ENCODE assay signal across 12 cellular contexts in the genomic region with DNA sequence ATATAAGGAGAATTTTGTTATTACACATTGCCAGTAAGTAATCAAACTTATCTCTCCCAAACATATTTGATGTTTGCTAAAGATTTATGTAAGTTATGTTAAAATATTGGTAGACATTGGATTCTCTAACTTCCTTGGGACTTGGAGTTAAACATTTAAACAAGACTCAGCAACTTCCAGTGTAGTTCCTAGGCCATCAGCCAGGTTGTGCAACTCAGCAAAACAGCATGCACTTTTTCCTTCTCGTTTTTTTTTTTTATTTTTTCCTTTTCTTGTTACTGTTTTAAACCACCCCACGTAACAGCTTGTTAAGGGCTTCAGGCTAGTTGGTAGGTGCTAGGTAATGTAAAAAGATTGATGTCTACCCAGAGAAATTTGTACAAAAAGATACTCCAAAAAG.
DNase-seq lines count a peak whose midpoint lies in the region; FAIRE-seq and TF ChIP-seq lines count a peak whose summit lies in the region.
"Had no signal": no experiment of that assay in that cellular context is flagged by ENCODE, and none has a peak within 500 bp of the region (broad histone marks: within the 10 kb centered on the region; RNA-seq: fewer than 3 reads in every experiment).

No MANE protein-coding gene starts in this region.

- no peaks in the 10 kb centered on the region for H3K36me3 ChIP-seq in brain microvascular endothelial cell (replicated peaks)
- no peaks in the 10 kb centered on the region for H3K36me3 ChIP-seq in cardiac muscle cell
- no peaks in the 10 kb centered on the region for H3K36me3 ChIP-seq in testis (ENCODE audit: low read depth, missing control alignments)
- H3K36me3 ChIP-seq: breast epithelium had no signal

- no peaks in the 10 kb centered on the region for H3K4me1 ChIP-seq in cardiac muscle cell (ENCODE audit: low read depth)
- H3K4me1 ChIP-seq in testis, result no peaks in the 10 kb centered on the region
- H3K4me1 ChIP-seq: breast epithelium had no signal

- TF ChIP-seq CTCF in brain microvascular endothelial cell (IDR thresholded peaks at IDR 0.05; ENCODE audit: low read depth, low read length, missing control alignments) (peak; percentile 33), cardiac muscle cell (IDR thresholded peaks at IDR 0.05; ENCODE audit: low read depth, low read length) (peak; percentile 31), testis (IDR thresholded peaks at IDR 0.05) (peak in 2 of 3 experiments; percentile 14 to 17)

- 32 to 34% methylated on average over 2 of the region's 2 CpGs for WGBS in testis, 2 donors

- TF ChIP-seq POLR2A in testis (IDR thresholded peaks at IDR 0.05) (no peak), GM12891 (IDR thresholded peaks at IDR 0.05; ENCODE audit: low read depth, low read length) (no peak)

- no peak for FAIRE-seq in GM12891 (lab: Jason Lieb, UNC)
- FAIRE-seq: K562 had no signal

- intact Hi-C loops in testis (cut with DNase I; ENCODE audit: low total_unique reads), result no loop called here

- H3K27ac ChIP-seq in brain microvascular endothelial cell, result no peak overlapping the region
- H3K27ac ChIP-seq in cardiac muscle cell, result no peak overlapping the region
- no peak overlapping the region for H3K27ac ChIP-seq in testis

- POLR2A ChIA-PET in HEK293T (lab: Yijun Ruan, JAX), result no interaction called here

- H3K4me3 ChIP-seq in brain microvascular endothelial cell (ENCODE audit: low read depth, low read length), result no peak overlapping the region
- H3K4me3 ChIP-seq in cardiac muscle cell, result no peak overlapping the region
- H3K4me3 ChIP-seq in testis, result no peak overlapping the region
- H3K4me3 ChIP-seq: breast epithelium, K562 had no signal

- in situ Hi-C loops in brain microvascular endothelial cell (cut with HindIII; ENCODE audit: low pct_ligation_motif_present, low sequenced_read_pairs), result no loop called here

- DNase-seq in HEK293T (ENCODE audit: extremely low spot score) (no peak), brain microvascular endothelial cell (no peak), cardiac muscle cell (ENCODE audit: low read depth in 1 of 2, low spot score in 1 of 2) (peak in 1 of 2 donors; percentile 78), testis (peak; percentile 57), T-helper 9 cell (no peak), GM12891 (ENCODE audit: insufficient read length, low spot score) (no peak), NCI-H146 treated with DMSO at 0.1 percent for 48 hours (lab: John Stamatoyannopoulos, UW; ENCODE audit: unreplicated experiment) (no peak)
- DNase-seq: activated CD4-positive, alpha-beta T cell treated with anti-CD3 and anti-CD28 coated beads, Interleukin-2, amount 10 ng/mL, durations not matched to agents 24 days and 14 days; NCI-H1436 treated with DMSO at 0.1 percent for 48 hours; NCI-H510A treated with DMSO at 0.1 percent for 48 hours had no signal

- H3K27me3 ChIP-seq in brain microvascular endothelial cell (replicated peaks) (no peaks in the 10 kb centered on the region), cardiac muscle cell (no peaks in the 10 kb centered on the region), testis (no peaks in the 10 kb centered on the region)
- H3K27me3 ChIP-seq: breast epithelium had no signal

- CTCF ChIA-PET in HEK293T (lab: Yijun Ruan, JAX), result no interaction called here

- no peaks in the 10 kb centered on the region for H3K9me3 ChIP-seq in cardiac muscle cell (ENCODE audit: low read depth)
- H3K9me3 ChIP-seq in testis, result no peaks in the 10 kb centered on the region
- H3K9me3 ChIP-seq: breast epithelium had no signal

TF ChIP-seq in HEK293T, 16 proteins besides CTCF, POLR2A, EP300 and RAD21:
- no peak for TF ChIP-seq SP1 (IDR thresholded peaks at IDR 0.05)
- TF ChIP-seq ZNF384 (IDR thresholded peaks at IDR 0.05), result 0 out of 2 replicates have a peak, but pooled peaks have one; percentile 6
- TF ChIP-seq ELF4 (IDR thresholded peaks at IDR 0.05), result no peak
- TF ChIP-seq LEF1 (IDR thresholded peaks at IDR 0.05; ENCODE audit: borderline replicate concordance), result no peak
- TF ChIP-seq FOXA1 (IDR thresholded peaks at IDR 0.05), result no peak

TF ChIP-seq in GM12891, 5 proteins besides CTCF, POLR2A, EP300 and RAD21:
- TF ChIP-seq POLR2AphosphoS5 (IDR thresholded peaks at IDR 0.05; ENCODE audit: low read depth, low read length) (no peak), PAX5 (IDR thresholded peaks at IDR 0.05; ENCODE audit: insufficient read depth, low read length, severe bottlenecking) (no peak), SPI1 (IDR thresholded peaks at IDR 0.05; ENCODE audit: low read depth, low read length) (no peak), TAF1 (IDR thresholded peaks at IDR 0.05; ENCODE audit: low read depth, low read length) (no peak), POU2F2 (IDR thresholded peaks at IDR 0.05; ENCODE audit: low read depth, low read length) (no peak)
